ENCODE assay signal across 12 cellular contexts in genomic region chr15:48880070-48880634, GRCh38. TPM values are rescaled to one million over a fixed set of nuclear protein-coding genes. Genes with fewer than 3 reads are reported as not detected.
DNase-seq lines count a peak whose midpoint lies in the region; FAIRE-seq and TF ChIP-seq lines count a peak whose summit lies in the region.
"Had no signal": no experiment of that assay in that cellular context is flagged by ENCODE, and none has a peak within 500 bp of the region (broad histone marks: within the 10 kb centered on the region; RNA-seq: fewer than 3 reads in every experiment).

No MANE protein-coding gene starts in this region.

- peaks cover 24% of the 10 kb centered on the region for H3K36me3 Mint-ChIP-seq in T-helper 2 cell treated with Interferon-gamma antibody and Interleukin-4, amounts not matched to agents 5 μg/mL and 100 μg/mL, for 36 hours (ENCODE audit: low read depth)
- H3K36me3 Mint-ChIP-seq in neural progenitor cell, result peaks cover 4% of the 10 kb centered on the region

- H3K4me3 Mint-ChIP-seq in T-helper 2 cell treated with Interferon-gamma antibody and Interleukin-4, amounts not matched to agents 5 μg/mL and 100 μg/mL, for 36 hours, result peak overlapping the region; percentile 100
- H3K4me3 Mint-ChIP-seq in neural progenitor cell, result peak overlapping the region; percentile 99

- in situ Hi-C loops in astrocyte of the cerebellum (cut with HindIII; ENCODE audit: low sequenced_read_pairs) (no loop called here), transverse colon (cut with MboI; ENCODE audit: low pct_ligation_motif_present in 1 of 4, low pct_unique_long_range_greater_than_20kb in 1 of 4, low sequenced_read_pairs in 3 of 4) (no loop called here)

- H3K4me1 ChIP-seq in KMS-11 (ENCODE audit: low read depth, poor library complexity, severe bottlenecking) (peaks cover 19% of the 10 kb centered on the region), neural progenitor cell (peaks cover 14% of the 10 kb centered on the region), transverse colon (peaks cover 0 to 29% (median 11%) of the 10 kb centered on the region in 4 donors)

- no peaks in the 10 kb centered on the region for H3K27me3 ChIP-seq in KMS-11 (ENCODE audit: insufficient read depth, low read depth)
- H3K27me3 ChIP-seq in neural progenitor cell, result no peaks in the 10 kb centered on the region
- no peaks in the 10 kb centered on the region for H3K27me3 ChIP-seq in transverse colon
- H3K27me3 ChIP-seq: Peyer's patch had no signal

- DNase-seq in T-helper 2 cell treated with Interferon-gamma antibody and Interleukin-4, amounts not matched to agents 5 μg/mL and 100 μg/mL, for 36 hours (ENCODE audit: low spot score), result no peak
- DNase-seq in T-helper 2 cell (no peak), astrocyte of the cerebellum (ENCODE audit: low read depth) (no peak), neural progenitor cell (ENCODE audit: low spot score) (peak; percentile 22), GM19239 (ENCODE audit: insufficient read length, low spot score) (no peak), pons (ENCODE audit: low spot score) (no peak), transverse colon (no peak)
- DNase-seq: GF-D8; Peyer's patch; stimulated activated CD4-positive, alpha-beta T cell treated with anti-CD3 and anti-CD28 coated beads, Interleukin-4, amount 100 ng/mL, for 24 hours; substantia nigra had no signal

- WGBS in transverse colon (ENCODE audit: low coverage in 1 of 2), 2 donors, result 39 to 56% methylated on average over 3 of the region's 3 CpGs

- peak overlapping the region; percentile 91 for H3K4me2 ChIP-seq in KMS-11
- peak overlapping the region; percentile 96 for H3K4me2 ChIP-seq in neural progenitor cell

- H3K9me3 Mint-ChIP-seq in T-helper 2 cell treated with Interferon-gamma antibody and Interleukin-4, amounts not matched to agents 5 μg/mL and 100 μg/mL, for 36 hours, result no peaks in the 10 kb centered on the region
- no peaks in the 10 kb centered on the region for H3K9me3 Mint-ChIP-seq in neural progenitor cell

- TF ChIP-seq EP300 in transverse colon (IDR thresholded peaks at IDR 0.05; ENCODE audit: low read depth), result no peak

- FAIRE-seq in GM19239 (lab: Jason Lieb, UNC), result no peak

- TF ChIP-seq CTCF in KMS-11 (conservative IDR thresholded peaks at IDR 0.05; ENCODE audit: low read depth, low read length) (no peak), astrocyte of the cerebellum (IDR thresholded peaks at IDR 0.05; ENCODE audit: low read depth, low read length, missing control alignments) (no peak), neural progenitor cell (IDR thresholded peaks at IDR 0.05) (no peak), transverse colon (IDR thresholded peaks at IDR 0.05) (no peak)

- H3K9ac ChIP-seq in KMS-11 (no peak overlapping the region), neural progenitor cell (no peak overlapping the region)

- H3K27ac Mint-ChIP-seq in T-helper 2 cell treated with Interferon-gamma antibody and Interleukin-4, amounts not matched to agents 5 μg/mL and 100 μg/mL, for 36 hours, result peak overlapping the region; percentile 43
- H3K27ac Mint-ChIP-seq in neural progenitor cell, result no peak overlapping the region

- TF ChIP-seq POLR2A in transverse colon (IDR thresholded peaks at IDR 0.05), result no peak

- no peak overlapping the region for H3K4me3 ChIP-seq in KMS-11 (IDR thresholded peaks at IDR 0.05; ENCODE audit: insufficient read depth, low read depth, low read length)
- H3K4me3 ChIP-seq in astrocyte of the cerebellum (ENCODE audit: low read depth, low read length), result peak overlapping the region; percentile 7
- peak overlapping the region; percentile 77 for H3K4me3 ChIP-seq in neural progenitor cell
- H3K4me3 ChIP-seq in transverse colon, result no peak overlapping the region
- H3K4me3 ChIP-seq: Peyer's patch had no signal

- H3F3A ChIP-seq in neural progenitor cell (ENCODE audit: low read depth), result no peaks in the 10 kb centered on the region

- H3K27ac ChIP-seq in KMS-11 (no peak overlapping the region), neural progenitor cell (no peak overlapping the region), transverse colon (no peak overlapping the region)
- H3K27ac ChIP-seq: Peyer's patch had no signal

- peaks cover 38% of the 10 kb centered on the region for H3K4me1 Mint-ChIP-seq in T-helper 2 cell treated with Interferon-gamma antibody and Interleukin-4, amounts not matched to agents 5 μg/mL and 100 μg/mL, for 36 hours (ENCODE audit: low read depth)
- H3K4me1 Mint-ChIP-seq in neural progenitor cell, result peaks cover 26% of the 10 kb centered on the region

- H3K79me2 ChIP-seq in KMS-11 (ENCODE audit: insufficient read depth, low read depth) (peaks cover 25% of the 10 kb centered on the region), neural progenitor cell (ENCODE audit: low read depth) (peaks cover 30% of the 10 kb centered on the region)

- H3K36me3 ChIP-seq in KMS-11 (ENCODE audit: insufficient read depth) (no peaks in the 10 kb centered on the region), neural progenitor cell (peaks cover 8% of the 10 kb centered on the region), transverse colon (no peaks in the 10 kb centered on the region)
- H3K36me3 ChIP-seq: Peyer's patch had no signal

- intact Hi-C loops in transverse colon (cut with DNase I; ENCODE audit: low total_unique reads), result no loop called here

- H3K9me3 ChIP-seq in neural progenitor cell (ENCODE audit: low read depth) (no peaks in the 10 kb centered on the region), transverse colon (no peaks in the 10 kb centered on the region)
- H3K9me3 ChIP-seq: Peyer's patch had no signal

- H3K27me3 Mint-ChIP-seq in T-helper 2 cell treated with Interferon-gamma antibody and Interleukin-4, amounts not matched to agents 5 μg/mL and 100 μg/mL, for 36 hours (ENCODE audit: low read depth), result no peaks in the 10 kb centered on the region
- peaks cover 7% of the 10 kb centered on the region for H3K27me3 Mint-ChIP-seq in neural progenitor cell (ENCODE audit: insufficient read depth, low read depth)

- H4K20me1 ChIP-seq in KMS-11 (ENCODE audit: insufficient read depth) (no peaks in the 10 kb centered on the region), neural progenitor cell (ENCODE audit: low read depth) (peaks cover 23% of the 10 kb centered on the region)

- H2AFZ ChIP-seq in KMS-11 (ENCODE audit: low read depth), result no peak overlapping the region
- H2AFZ ChIP-seq in neural progenitor cell (replicated peaks), result no peak overlapping the region

RNA-seq across cellular contexts. Expression of gene EID1, which starts 2.2 kb away (rescaled TPM):
- total RNA-seq in neural progenitor cell (ENCODE audit: low replicate concordance) (205 and 292 TPM in 2 replicates), transverse colon (100 to 1,000 TPM in 2 of 4 donors, 10 to 100 TPM in 2; 44.5 to 136 (median 101) TPM)

Comparison
In these comparisons a context has a peak if more than half of its experiments do, and no peak if none do; other contexts are left out.
1. H3K4me3 ChIP-seq: peak in astrocyte of the cerebellum (single experiment) and neural progenitor cell (single experiment); none in KMS-11 (single experiment) and transverse colon (0 of 4).